In genomic region chr2:44168684-44169154, GRCh38 we compare ENCODE assay signal across 8 cellular contexts. TPM values are rescaled to one million over a fixed set of nuclear protein-coding genes. Genes with fewer than 3 reads are reported as not detected.
DNase-seq lines count a peak whose midpoint lies in the region; ATAC-seq, FAIRE-seq and TF ChIP-seq lines count a peak whose summit lies in the region.

TSS of gene PPM1B (plus strand) at chr2:44168875. CDS start at chr2:44201200, 32,325 bp downstream.

- no peak for FAIRE-seq in astrocyte (lab: Jason Lieb, UNC)

- peak within 1 kb of the TSS; percentile 98 for H3K27ac Mint-ChIP-seq in astrocyte (ENCODE audit: unreplicated experiment)
- H3K27ac Mint-ChIP-seq in immature natural killer cell = peak within 1 kb of the TSS; percentile 94 to 100 (median 98)

- H3K4me2 ChIP-seq in astrocyte (ENCODE audit: low read length) = peak within 1 kb of the TSS; percentile 98

- no peaks in the 10 kb centered on the region for H3K36me3 Mint-ChIP-seq in astrocyte (ENCODE audit: low read depth, unreplicated experiment)
- peaks cover 0 to 4% (median 0%) of the 10 kb centered on the region in 3 donors for H3K36me3 Mint-ChIP-seq in immature natural killer cell

- H3K79me2 ChIP-seq in astrocyte (ENCODE audit: insufficient read depth, low read length) = peaks cover 47% of the 10 kb centered on the region

- peaks cover 7% of the 10 kb centered on the region for H3K4me1 Mint-ChIP-seq in astrocyte (ENCODE audit: low read depth, unreplicated experiment)
- peaks cover 40 to 54% of the 10 kb centered on the region in 2 donors for H3K4me1 Mint-ChIP-seq in immature natural killer cell

- H3K27ac ChIP-seq in astrocyte (ENCODE audit: low read depth, low read length) = peak within 1 kb of the TSS; percentile 99

- H3K27me3 Mint-ChIP-seq in astrocyte (ENCODE audit: low read depth, unreplicated experiment) (no peaks in the 10 kb centered on the region), immature natural killer cell (ENCODE audit: low read depth in 3 of 3) (peaks cover 8 to 21% (median 17%) of the 10 kb centered on the region in 3 donors)

- H4K20me1 ChIP-seq in astrocyte (ENCODE audit: insufficient read depth, low read length) = peaks cover 21% of the 10 kb centered on the region

- no peaks in the 10 kb centered on the region for H3K27me3 ChIP-seq in astrocyte (ENCODE audit: insufficient read depth, low read length)

- no peak for DNase-seq in astrocyte (ENCODE audit: low read depth)
- DNase-seq in immature natural killer cell = peak in 1 of 3 donors; percentile 99
- DNase-seq in stimulated activated CD4-positive, alpha-beta T cell treated with anti-CD3 and anti-CD28 coated beads, Interleukin-1b, Interleukin-23, amount 100 ng/mL, for 24 hours (ENCODE audit: low read depth in 4 of 4, low spot score in 1 of 4) = peak; percentile 96 to 99 (median 98)
- no peak for DNase-seq in cerebellar nuclear complex (lab: John Stamatoyannopoulos, UW)
- DNase-seq in SHP77 treated with DMSO at 0.1 percent for 48 hours (lab: John Stamatoyannopoulos, UW) = no peak

- no peaks in the 10 kb centered on the region for H3K36me3 ChIP-seq in astrocyte (ENCODE audit: insufficient read depth, low read length)

- H3K4me3 Mint-ChIP-seq in astrocyte (ENCODE audit: unreplicated experiment) = peak within 1 kb of the TSS; percentile 99
- peak within 1 kb of the TSS; percentile 94 to 100 (median 99) for H3K4me3 Mint-ChIP-seq in immature natural killer cell

- H3K9me3 Mint-ChIP-seq in astrocyte (ENCODE audit: unreplicated experiment) = peaks cover 4% of the 10 kb centered on the region
- H3K9me3 Mint-ChIP-seq in immature natural killer cell = no peaks in the 10 kb centered on the region

- intact Hi-C loops in T-helper 1 cell treated with Interleukin-12 subunit alpha and Interleukin-12 subunit beta and Interleukin-4 antibody, amounts not matched to agents 30 ng/mL and 1 ng/mL, for 36 hours (cut with micrococcal nuclease) = loop anchor here (1.0 to 5.0 kb wide), 18 partner anchors 16 to 1807 kb away; partner anchors contain the start of genes CAMKMT, COX7A2L, DYNC2LI1 and PLEKHH2

- peak within 1 kb of the TSS; percentile 87 for H2AFZ ChIP-seq in astrocyte (ENCODE audit: low read depth, low read length)

- H3K9me3 ChIP-seq in astrocyte (ENCODE audit: insufficient read depth, low read depth, low read length) = no peaks in the 10 kb centered on the region

- ATAC-seq in GM18861 (IDR thresholded peaks at IDR 0.05; ENCODE audit: unreplicated experiment) (peak; percentile 44), HG02981 (IDR thresholded peaks at IDR 0.05; ENCODE audit: unreplicated experiment) (peak; percentile 69)

- TF ChIP-seq CTCF in astrocyte (IDR thresholded peaks at IDR 0.05; ENCODE audit: insufficient read depth, low read depth, low read length) = no peak

- H3K4me1 ChIP-seq in astrocyte (ENCODE audit: insufficient read depth, low read length) = peaks cover 12% of the 10 kb centered on the region

- peak within 1 kb of the TSS; percentile 95 for H3K9ac ChIP-seq in astrocyte (ENCODE audit: low read length)

- H3K4me3 ChIP-seq in astrocyte (ENCODE audit: insufficient read depth, low read depth, low read length) = peak within 1 kb of the TSS; percentile 96

RNA-seq across cellular contexts. Expression of gene PPM1B, which starts in this region (rescaled TPM):
- total RNA-seq in T-helper 1 cell treated with Interleukin-12 subunit alpha and Interleukin-12 subunit beta and Interleukin-4 antibody, amounts not matched to agents 30 ng/mL and 1 ng/mL, for 36 hours = 48.5 and 52.9 TPM in 2 replicates
- total RNA-seq in astrocyte = 39.3 and 39.4 TPM in 2 replicates
- polyA plus RNA-seq in immature natural killer cell = 10 to 100 TPM; 32.1 to 61.3 (median 40.0) TPM

Comparison
In these comparisons a context has a peak if more than half of its experiments do, and no peak if none do; other contexts are left out.
1. DNase-seq: peak in stimulated activated CD4-positive, alpha-beta T cell treated with anti-CD3 and anti-CD28 coated beads, Interleukin-1b, Interleukin-23, amount 100 ng/mL, for 24 hours (4 of 4); none in astrocyte (single experiment), cerebellar nuclear complex (0 of 2) and SHP77 treated with DMSO at 0.1 percent for 48 hours (single experiment).